8 cellular contexts compared by ENCODE assay signal in the genomic region with DNA sequence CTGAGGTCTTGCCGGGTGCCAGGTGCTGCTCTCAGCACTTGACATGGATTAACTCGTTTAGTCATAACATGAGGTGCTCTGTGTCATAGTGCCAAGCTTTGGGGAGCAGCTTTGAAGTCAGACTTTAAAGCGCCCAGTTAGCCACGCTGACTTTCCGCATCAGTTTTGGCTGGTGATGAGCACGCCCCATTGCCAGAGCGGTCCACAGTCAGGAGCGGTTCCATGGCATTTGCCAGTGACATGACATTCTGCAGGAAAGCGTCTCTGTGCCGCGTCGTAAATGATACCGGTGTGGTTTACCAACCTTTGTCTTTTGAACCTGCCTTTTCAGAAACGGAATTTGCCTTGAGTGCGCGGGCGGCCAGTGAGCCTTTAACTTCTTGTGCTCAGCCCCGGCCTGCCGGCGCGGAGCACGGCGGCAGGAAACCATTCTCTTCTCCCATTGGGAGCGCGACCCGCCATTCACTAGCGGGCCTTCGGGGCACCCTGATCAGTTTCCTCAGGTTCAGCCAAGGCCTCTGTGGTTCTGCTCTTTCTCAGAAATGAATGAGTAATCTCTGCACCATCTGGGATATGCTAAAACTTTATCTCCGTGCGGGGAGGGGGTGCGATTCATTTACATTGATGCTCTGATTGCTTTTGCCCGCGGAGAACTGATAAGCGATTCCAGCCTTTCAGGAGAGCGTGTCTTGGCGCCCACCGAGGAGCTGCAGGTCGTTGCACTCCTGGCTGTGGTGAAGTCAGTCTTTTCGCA. TPM values are rescaled to one million over a fixed set of nuclear protein-coding genes. Genes with fewer than 3 reads are reported as not detected.
A peak's percentile ranks its signal among the peaks of the same experiment; 100 is the strongest.
DNase-seq lines count a peak whose midpoint lies in the region; TF ChIP-seq lines count a peak whose summit lies in the region.

No MANE protein-coding gene starts in this region.

- TF ChIP-seq CTCF in BE2C (IDR thresholded peaks at IDR 0.05; ENCODE audit: low read depth, low read length) = no peak

- no peaks in the 10 kb centered on the region for H3K4me1 Mint-ChIP-seq in T-helper 2 cell treated with Interferon-gamma antibody and Interleukin-4, amounts not matched to agents 5 μg/mL and 100 μg/mL, for 36 hours (ENCODE audit: low read depth)

- DNase-seq in BE2C (peak; percentile 57), GOT3 (lab: John Stamatoyannopoulos, UW) (peak; percentile 62), kidney glomerular epithelial cell (lab: John Stamatoyannopoulos, UW) (peak; percentile 76), NOMO-1 treated with dmso at 0.1 percent for 144 hours (lab: John Stamatoyannopoulos, UW; ENCODE audit: unreplicated experiment) (no peak), HT-29 (ENCODE audit: low spot score) (no peak)
- peak; percentile 64 for DNase-seq in T-helper 2 cell treated with Interferon-gamma antibody and Interleukin-4, amounts not matched to agents 5 μg/mL and 100 μg/mL, for 36 hours (ENCODE audit: low spot score)
- peak; percentile 23 for DNase-seq in central memory CD4-positive, alpha-beta T cell
- DNase-seq in stimulated activated CD4-positive, alpha-beta T cell treated with anti-CD3 and anti-CD28 coated beads, Interleukin-1b, Interleukin-23, amount 100 ng/mL, for 48 hours = peak; percentile 63

- no peaks in the 10 kb centered on the region for H3K27me3 ChIP-seq in BE2C

- no peaks in the 10 kb centered on the region for H3K36me3 Mint-ChIP-seq in T-helper 2 cell treated with Interferon-gamma antibody and Interleukin-4, amounts not matched to agents 5 μg/mL and 100 μg/mL, for 36 hours (ENCODE audit: low read depth)

- no peak overlapping the region for H3K27ac Mint-ChIP-seq in T-helper 2 cell treated with Interferon-gamma antibody and Interleukin-4, amounts not matched to agents 5 μg/mL and 100 μg/mL, for 36 hours

- no peak overlapping the region for H3K4me3 Mint-ChIP-seq in T-helper 2 cell treated with Interferon-gamma antibody and Interleukin-4, amounts not matched to agents 5 μg/mL and 100 μg/mL, for 36 hours

- no peaks in the 10 kb centered on the region for H3K9me3 Mint-ChIP-seq in T-helper 2 cell treated with Interferon-gamma antibody and Interleukin-4, amounts not matched to agents 5 μg/mL and 100 μg/mL, for 36 hours

- no peaks in the 10 kb centered on the region for H3K36me3 ChIP-seq in BE2C

- peak overlapping the region; percentile 54 for H3K4me3 ChIP-seq in BE2C (ENCODE audit: low read depth, low read length)

- H3K9me3 ChIP-seq in BE2C = no peaks in the 10 kb centered on the region

- H3K4me1 ChIP-seq in BE2C = no peaks in the 10 kb centered on the region

- H3K27me3 Mint-ChIP-seq in T-helper 2 cell treated with Interferon-gamma antibody and Interleukin-4, amounts not matched to agents 5 μg/mL and 100 μg/mL, for 36 hours (ENCODE audit: low read depth) = peaks cover 32% of the 10 kb centered on the region

RNA-seq across cellular contexts. Expression of a gene that starts 1.7 kb away (rescaled TPM):
- not detected for polyA plus RNA-seq in BE2C (2012; ENCODE audit: insufficient read depth, insufficient read length, low read depth)
- 0.03 and 0.05 TPM in 2 replicates for total RNA-seq in HT-29 (2014; rRNA removed; shearing (Covaris generic))

Comparison
In these comparisons a context has a peak if more than half of its experiments do, and no peak if none do; other contexts are left out.
1. DNase-seq: peak in BE2C (single experiment), GOT3 (single experiment), T-helper 2 cell treated with Interferon-gamma antibody and Interleukin-4, amounts not matched to agents 5 μg/mL and 100 μg/mL, for 36 hours (single experiment), central memory CD4-positive, alpha-beta T cell (single experiment), kidney glomerular epithelial cell (single experiment) and stimulated activated CD4-positive, alpha-beta T cell treated with anti-CD3 and anti-CD28 coated beads, Interleukin-1b, Interleukin-23, amount 100 ng/mL, for 48 hours (single experiment); none in NOMO-1 treated with dmso at 0.1 percent for 144 hours (single experiment) and HT-29 (single experiment).